Comparison of ENCODE assay signal across 9 cellular contexts in the genomic region with DNA sequence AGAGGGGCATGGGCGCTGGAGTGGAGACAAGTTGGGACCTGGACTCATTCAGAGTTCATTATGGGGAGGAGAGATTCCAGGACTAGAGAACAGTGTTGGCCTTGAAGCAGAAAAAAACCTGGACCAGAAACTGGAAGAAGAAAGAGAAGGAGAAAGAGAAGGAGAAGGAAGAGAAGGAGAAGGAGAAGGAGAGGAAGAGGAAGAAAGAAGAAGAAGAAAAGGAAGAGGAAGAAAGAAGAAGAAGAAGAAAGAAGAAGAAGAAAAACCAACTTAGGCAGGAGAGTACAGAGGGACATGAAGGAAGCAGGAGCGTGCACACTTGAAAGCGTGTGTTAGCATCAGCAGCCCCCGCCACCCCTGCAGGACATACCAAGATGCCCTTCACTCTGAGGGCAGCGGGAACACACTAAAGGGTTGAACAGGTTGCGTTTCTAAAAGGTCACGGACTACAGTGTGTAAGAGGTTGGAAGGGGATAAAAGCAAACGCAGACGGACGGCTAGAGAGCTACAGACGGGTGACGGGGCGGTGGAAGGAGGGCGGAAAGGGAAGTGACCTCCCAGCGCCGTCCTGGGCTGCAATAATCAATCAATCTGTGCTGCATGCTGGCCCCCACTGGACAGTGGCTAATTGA.
DNase-seq lines count a peak whose midpoint lies in the region; ATAC-seq and TF ChIP-seq lines count a peak whose summit lies in the region.
"Had no signal": no experiment of that assay in that cellular context is flagged by ENCODE, and none has a peak within 500 bp of the region (broad histone marks: within the 10 kb centered on the region; RNA-seq: fewer than 3 reads in every experiment).

No MANE protein-coding gene starts in this region.

- POLR2A ChIA-PET in naive thymus-derived CD8-positive, alpha-beta T cell (lab: Charles Lee) = no interaction called here

- no peak for TF ChIP-seq CTCF in mammary epithelial cell (conservative IDR thresholded peaks at IDR 0.05 in 1 of 2, IDR thresholded peaks at IDR 0.05 in 1 of 2; ENCODE audit: extremely low read depth in 1 of 2, insufficient read depth in 1 of 2, low read depth in 1 of 2, low read length in 2 of 2)

- no peaks in the 10 kb centered on the region for H3K79me2 ChIP-seq in mammary epithelial cell (ENCODE audit: insufficient read depth, low read length)

- no TSS peak for BruUV-seq in mammary epithelial cell (replicated peaks; lab: Mats Ljungman, UMichigan)

- peaks cover 25 to 54% (median 30%) of the 10 kb centered on the region in 5 donors for H3K27me3 Mint-ChIP-seq in naive thymus-derived CD8-positive, alpha-beta T cell

- in situ Hi-C loops in Caki2 (cut with HindIII; ENCODE audit: low pct_unique_long_range_greater_than_20kb, low sequenced_read_pairs) = no loop called here
- in situ Hi-C loops in mammary epithelial cell (cut with MboI; ENCODE audit: low sequenced_read_pairs in 2 of 2) = no loop called here

- peaks cover 16% of the 10 kb centered on the region for H3K27me3 ChIP-seq in mammary epithelial cell (ENCODE audit: insufficient read depth, low read length)

- H3K9me3 Mint-ChIP-seq in naive thymus-derived CD8-positive, alpha-beta T cell = peaks cover 0 to 15% (median 3%) of the 10 kb centered on the region in 9 donors

- no peak overlapping the region for H3K9ac ChIP-seq in mammary epithelial cell (ENCODE audit: insufficient read depth, low read length)

- H2AFZ ChIP-seq in mammary epithelial cell (ENCODE audit: low read depth, low read length) = peak overlapping the region; percentile 91

- H3K9me3 ChIP-seq in mammary epithelial cell (replicated peaks; ENCODE audit: insufficient read depth, low read length) = no peaks in the 10 kb centered on the region

- peaks cover 0 to 13% (median 5%) of the 10 kb centered on the region in 3 donors for H3K36me3 Mint-ChIP-seq in naive thymus-derived CD8-positive, alpha-beta T cell
- H3K36me3 Mint-ChIP-seq: activated CD8-positive, alpha-beta memory T cell treated with anti-CD3 and anti-CD28 coated beads, Interleukin-2, amount 10 ng/mL, durations not matched to agents 7 days and 5 days had no signal

- CTCF ChIA-PET in mammary epithelial cell (lab: Charles Lee; ENCODE audit: low non-redundant PET) = interaction anchor here (0.6 kb wide), 2 partner anchors 190 to 471 kb away, joined by 3 to 11 read pairs; no protein-coding TSS in a partner anchor

- no peak overlapping the region for H3K27ac ChIP-seq in mammary epithelial cell (ENCODE audit: insufficient read depth, low read depth, low read length)

- H4K20me1 ChIP-seq in mammary epithelial cell (ENCODE audit: insufficient read depth, low read length) = no peaks in the 10 kb centered on the region

- peak overlapping the region; percentile 19 to 51 (median 50) for H3K4me3 ChIP-seq in mammary epithelial cell (replicated peaks in 1 of 3; ENCODE audit: insufficient read depth in 1 of 3, low read depth in 2 of 3, low read length in 3 of 3)

- H3K4me1 ChIP-seq in mammary epithelial cell (ENCODE audit: insufficient read depth, low read length) = peaks cover 8% of the 10 kb centered on the region

- dilution Hi-C loops in mammary epithelial cell (cut with HindIII; ENCODE audit: low sequenced_read_pairs) = no loop called here

- peak overlapping the region; percentile 99 for H3K4me2 ChIP-seq in mammary epithelial cell (ENCODE audit: insufficient read depth, low read depth, low read length)

- no peaks in the 10 kb centered on the region for H3K36me3 ChIP-seq in mammary epithelial cell (ENCODE audit: insufficient read depth, low read length)

- WGBS in mammary epithelial cell (ENCODE audit: low coverage, missing lambda C conversion rate) = 3% methylated on average over 10 of the region's 16 CpGs

- peak overlapping the region in 9 of 10 donors; percentile 4 to 79 (median 42) for H3K4me3 Mint-ChIP-seq in naive thymus-derived CD8-positive, alpha-beta T cell
- H3K4me3 Mint-ChIP-seq: activated CD8-positive, alpha-beta memory T cell treated with anti-CD3 and anti-CD28 coated beads, Interleukin-2, amount 10 ng/mL, durations not matched to agents 7 days and 5 days had no signal

- DNase-seq in Caki2 (ENCODE audit: low read depth) (peak; percentile 6), mammary epithelial cell (no peak), NCI-H526 treated with DMSO at 0.1 percent for 48 hours (lab: John Stamatoyannopoulos, UW) (no peak), GDM1 (lab: John Stamatoyannopoulos, UW) (no peak)
- DNase-seq in naive thymus-derived CD8-positive, alpha-beta T cell = no peak
- DNase-seq: activated CD8-positive, alpha-beta memory T cell treated with anti-CD3 and anti-CD28 coated beads, Interleukin-2, amount 10 ng/mL, durations not matched to agents 7 days and 5 days had no signal

- H3K27ac Mint-ChIP-seq in naive thymus-derived CD8-positive, alpha-beta T cell = peak overlapping the region in 3 of 10 donors; percentile 29 to 53 (median 47)
- H3K27ac Mint-ChIP-seq: activated CD8-positive, alpha-beta memory T cell treated with anti-CD3 and anti-CD28 coated beads, Interleukin-2, amount 10 ng/mL, durations not matched to agents 7 days and 5 days had no signal

- intact Hi-C loops in mammary epithelial cell (cut with micrococcal nuclease) = loop anchor here (2.0 kb wide), 1 partner anchor 117 kb away; no protein-coding TSS in a partner anchor

- peaks cover 9 to 18% (median 13%) of the 10 kb centered on the region in 4 donors for H3K4me1 Mint-ChIP-seq in naive thymus-derived CD8-positive, alpha-beta T cell

- ATAC-seq in HG02798 (IDR thresholded peaks at IDR 0.05; ENCODE audit: poor library complexity, unreplicated experiment) (peak; percentile 16), HG03095 (IDR thresholded peaks at IDR 0.05; ENCODE audit: unreplicated experiment) (no peak), GM18519 (IDR thresholded peaks at IDR 0.05; ENCODE audit: low FRiP score, unreplicated experiment) (no peak)
- ATAC-seq in naive thymus-derived CD8-positive, alpha-beta T cell = no peak
